Comparison of ENCODE assay signal across 1 cellular context in genomic region chr5:35617435-35618296, GRCh38.
A peak's percentile ranks its signal among the peaks of the same experiment; 100 is the strongest.
TF ChIP-seq lines count a peak whose summit lies in the region.

SPEF2 (plus strand) TSS chr5:35617863; CDS start chr5:35617998, 135 bp downstream.

TF ChIP-seq in HCT116, 20 proteins besides CTCF, POLR2A, EP300 and RAD21 (continued from another document):
- TF ChIP-seq REST (IDR thresholded peaks at IDR 0.05; ENCODE audit: low read depth) = no peak
- 0 out of 2 replicates have a peak, but pooled peaks have one; percentile 34 for TF ChIP-seq CBX3 (IDR thresholded peaks at IDR 0.05; ENCODE audit: low read depth)
- no peak for TF ChIP-seq FOSL1 (IDR thresholded peaks at IDR 0.05; ENCODE audit: low read depth)
- TF ChIP-seq SP1 (IDR thresholded peaks at IDR 0.05; ENCODE audit: low read depth) = peak; percentile 26; the same call in 1 of the 2 replicates
- peak; percentile 36 for TF ChIP-seq MAX (IDR thresholded peaks at IDR 0.05)
- peak; percentile 32; the same call in 1 of the 2 replicates for TF ChIP-seq POLR2AphosphoS5 (IDR thresholded peaks at IDR 0.05; ENCODE audit: low read depth, low read length)
- TF ChIP-seq EZH2phosphoT487 (IDR thresholded peaks at IDR 0.05; ENCODE audit: borderline replicate concordance) = no peak
- TF ChIP-seq CEBPB (IDR thresholded peaks at IDR 0.05; ENCODE audit: low read depth) = no peak
- TF ChIP-seq ATF3 (IDR thresholded peaks at IDR 0.05) = no peak
- peak; percentile 71 for TF ChIP-seq ZFX (IDR thresholded peaks at IDR 0.05)
- TF ChIP-seq SIN3A (IDR thresholded peaks at IDR 0.05; ENCODE audit: low read depth) = peak; percentile 82
- peak; percentile 68 for TF ChIP-seq YY1 (IDR thresholded peaks at IDR 0.05; ENCODE audit: extremely low read depth, insufficient replicate concordance, low read depth, low read length)
